Comparison of ENCODE assay signal across 10 cellular contexts in the genomic region with DNA sequence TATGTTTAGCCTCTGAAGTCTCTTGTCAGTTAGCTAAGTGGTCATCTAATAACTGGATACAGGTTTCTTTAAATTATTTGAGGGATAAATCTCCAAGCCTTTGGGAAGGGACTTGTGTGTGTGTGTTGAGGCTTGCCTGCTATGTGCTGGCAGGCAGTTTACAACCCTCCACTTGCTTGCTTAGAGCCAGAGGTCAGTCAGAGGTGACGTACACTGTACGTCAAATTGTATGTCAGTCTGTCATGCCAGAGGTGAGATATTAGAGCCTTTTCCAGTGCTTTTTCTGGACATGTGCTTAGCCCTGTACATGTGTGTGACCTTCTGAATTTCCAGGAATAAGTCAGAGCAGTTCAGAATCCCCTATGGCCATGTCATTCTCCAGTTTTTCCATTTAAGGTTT.
"Had no signal": no experiment of that assay in that cellular context is flagged by ENCODE, and none has a peak within 500 bp of the region (broad histone marks: within the 10 kb centered on the region; RNA-seq: fewer than 3 reads in every experiment).

No MANE protein-coding gene starts in this region.

- H3K4me3 Mint-ChIP-seq: HFFc6 had no signal

- DNase-seq: GM23248, GOT3, H7, HFFc6, IMR-90, KG1 had no signal

- ATAC-seq: HCT116, K562 had no signal

- H3K36me3 ChIP-seq: HAP-1 had no signal

- H3K4me1 ChIP-seq: HAP-1 had no signal

- H3K27ac Mint-ChIP-seq: HFFc6 had no signal

- H3K27ac ChIP-seq: GM23248, HL-60 had no signal

- FAIRE-seq: K562 had no signal

- H3K4me3 ChIP-seq: GM23248, HAP-1, K562 had no signal

- H3K9me3 ChIP-seq: HAP-1 had no signal
